8 cellular contexts compared by ENCODE assay signal in the genomic region with DNA sequence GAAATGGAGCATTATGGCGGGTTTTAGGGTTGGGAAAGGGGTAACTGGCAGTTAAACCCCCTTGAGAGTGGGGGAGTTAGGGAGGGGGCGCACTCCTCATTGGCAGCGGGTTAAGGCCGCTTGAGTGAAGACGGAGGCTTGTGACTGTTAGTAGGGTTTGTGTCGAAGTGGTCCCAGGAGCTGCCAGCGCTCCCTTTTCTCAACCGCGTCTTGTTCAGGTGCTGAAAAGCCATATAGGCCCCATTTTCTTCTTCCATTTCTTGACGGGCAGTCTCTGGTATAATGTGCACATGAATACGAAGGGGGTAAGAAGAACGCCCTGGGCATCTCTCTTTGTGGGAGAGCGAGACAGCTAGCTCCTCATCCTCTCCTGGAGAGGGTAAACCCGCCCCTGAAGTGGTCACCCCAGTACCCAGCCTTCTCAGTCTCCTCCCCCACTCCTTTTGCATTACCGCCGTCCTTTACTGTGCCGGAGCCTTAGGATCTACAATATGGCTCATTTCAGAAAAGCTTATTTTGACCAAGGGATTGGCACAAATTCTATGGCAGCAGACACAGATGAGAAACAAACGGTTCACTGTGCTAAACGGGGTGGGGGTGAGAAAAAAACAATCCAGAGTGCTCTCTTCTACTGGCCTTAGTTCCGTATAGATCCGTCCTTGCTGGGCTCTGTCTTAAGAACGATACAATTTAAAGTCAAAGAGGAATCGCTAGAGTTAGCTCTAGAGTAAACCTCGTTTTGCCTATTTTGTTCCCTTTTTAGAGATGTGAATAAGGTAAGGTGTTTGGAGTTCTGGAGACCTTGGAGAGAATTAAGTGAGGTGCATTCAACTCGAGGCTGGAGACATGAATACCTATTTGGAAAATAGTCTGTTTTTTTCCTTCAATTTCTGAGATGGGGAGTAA. TPM values are rescaled to one million over a fixed set of nuclear protein-coding genes. Genes with fewer than 3 reads are reported as not detected.
DNase-seq lines count a peak whose midpoint lies in the region; ATAC-seq and TF ChIP-seq lines count a peak whose summit lies in the region.

No MANE protein-coding gene starts in this region.

- ATAC-seq in HG03039 (IDR thresholded peaks at IDR 0.05; ENCODE audit: unreplicated experiment) (no peak), GM19351 (IDR thresholded peaks at IDR 0.05; ENCODE audit: unreplicated experiment) (no peak)

- POLR2A ChIA-PET in MCF 10A (lab: Yijun Ruan, JAX) = interaction anchor here (0.6 to 21.0 kb wide), 20 partner anchors 10 to 1053 kb away, joined by 3 to 620 read pairs (median 4); a partner anchor contains a TSS

- TF ChIP-seq CTCF in MCF 10A (IDR thresholded peaks at IDR 0.05; ENCODE audit: unreplicated experiment) = no peak

- peaks cover 23% of the 10 kb centered on the region for H3K4me1 Mint-ChIP-seq in MCF 10A (ENCODE audit: insufficient read depth, unreplicated experiment)

- DNase-seq in ELR (ENCODE audit: low read depth) (peak; percentile 69), LoVo (ENCODE audit: low spot score) (peak; percentile 52), T-helper 22 cell (ENCODE audit: low read depth) (peak; percentile 32), MCF 10A (ENCODE audit: unreplicated experiment) (peak; percentile 70), inferior parietal cortex (ENCODE audit: extremely low spot score) (peak; percentile 73)
- peak; percentile 27 to 38 for DNase-seq in stimulated activated CD4-positive, alpha-beta T cell treated with anti-CD3 and anti-CD28 coated beads, Interleukin-12 subunit alpha, Interleukin-12 subunit beta, amount 100 ng/mL, for 24 hours (ENCODE audit: low read depth in 2 of 2)

- BruUV-seq in MCF 10A (replicated peaks; lab: Mats Ljungman, UMichigan) = TSS peak; percentile 16

- H3K27me3 Mint-ChIP-seq in MCF 10A (ENCODE audit: insufficient read depth, unreplicated experiment) = no peaks in the 10 kb centered on the region

- intact Hi-C loops in MCF 10A (cut with micrococcal nuclease) = loop anchor here (5.0 kb wide), 1 partner anchor 52 kb away; no protein-coding TSS in a partner anchor

- H3K4me3 Mint-ChIP-seq in MCF 10A (ENCODE audit: unreplicated experiment) = peak overlapping the region; percentile 100

- CTCF ChIA-PET in MCF 10A (lab: Yijun Ruan, JAX) = interaction anchor here (0.6 to 4.4 kb wide), 7 partner anchors 17 to 46 kb away, joined by 3 to 53 read pairs (median 4); no protein-coding TSS in a partner anchor

- H3K9me3 Mint-ChIP-seq in MCF 10A (ENCODE audit: unreplicated experiment) = no peaks in the 10 kb centered on the region

- H3K36me3 Mint-ChIP-seq in MCF 10A (ENCODE audit: insufficient read depth, unreplicated experiment) = peaks cover 31% of the 10 kb centered on the region

- H3K27ac Mint-ChIP-seq in MCF 10A (ENCODE audit: low read depth, unreplicated experiment) = peak overlapping the region; percentile 100

RNA-seq across cellular contexts. Expression of a gene that starts 1.0 kb away (rescaled TPM):
- 49.7 and 53.1 TPM in 2 replicates for total RNA-seq in MCF 10A (2022)
